Comparison of ENCODE assay signal across 12 cellular contexts in the genomic region with DNA sequence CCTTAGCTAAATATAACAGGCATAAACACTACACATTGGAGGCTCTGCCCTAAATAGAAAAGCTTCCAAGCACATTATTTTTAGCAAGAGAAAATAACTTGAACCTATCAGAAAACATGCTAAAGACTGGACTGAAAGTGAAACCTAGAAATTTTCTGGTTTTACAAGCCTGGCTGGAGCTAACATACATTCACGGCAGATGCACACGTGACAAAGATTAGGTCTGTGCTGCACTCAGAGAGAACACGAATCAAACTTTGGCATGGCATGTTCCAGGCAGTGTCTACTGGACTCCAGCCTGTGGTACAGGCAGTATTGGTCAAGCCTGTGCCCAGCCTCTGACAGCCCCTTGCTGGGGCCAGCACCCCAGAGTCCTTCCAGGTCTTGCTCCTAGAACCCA.
DNase-seq lines count a peak whose midpoint lies in the region; ATAC-seq, FAIRE-seq and TF ChIP-seq lines count a peak whose summit lies in the region.
"Had no signal": no experiment of that assay in that cellular context is flagged by ENCODE, and none has a peak within 500 bp of the region (broad histone marks: within the 10 kb centered on the region; RNA-seq: fewer than 3 reads in every experiment).

No MANE protein-coding gene starts in this region.

- H3K4me3 ChIP-seq in pancreas (no peak overlapping the region), left ventricle myocardium inferior (no peak overlapping the region)

- no peaks in the 10 kb centered on the region for H3K4me1 ChIP-seq in pancreas
- no peaks in the 10 kb centered on the region for H3K4me1 ChIP-seq in left ventricle myocardium inferior
- H3K4me1 ChIP-seq: parathyroid adenoma had no signal

- peaks cover 38 to 54% of the 10 kb centered on the region in 2 donors for H3K4me1 Mint-ChIP-seq in natural killer cell

- H3K9me3 ChIP-seq in pancreas (no peaks in the 10 kb centered on the region), left ventricle myocardium inferior (replicated peaks) (peaks cover 6% of the 10 kb centered on the region)

- H3K27ac ChIP-seq in pancreas (no peak overlapping the region), left ventricle myocardium inferior (replicated peaks) (no peak overlapping the region)
- H3K27ac ChIP-seq: 22Rv1, parathyroid adenoma had no signal

- no peak for TF ChIP-seq CTCF in natural killer cell (IDR thresholded peaks at IDR 0.05)
- no peak for TF ChIP-seq CTCF in pancreas (IDR thresholded peaks at IDR 0.05)
- TF ChIP-seq CTCF in left ventricle myocardium inferior (IDR thresholded peaks at IDR 0.05; ENCODE audit: borderline replicate concordance), result no peak

- no peaks in the 10 kb centered on the region for H3K27me3 ChIP-seq in pancreas
- H3K27me3 ChIP-seq in left ventricle myocardium inferior (ENCODE audit: low read depth), result peaks cover 10% of the 10 kb centered on the region

- H3K36me3 Mint-ChIP-seq in natural killer cell, result no peaks in the 10 kb centered on the region

- H3K9me3 Mint-ChIP-seq in natural killer cell, result no peaks in the 10 kb centered on the region

- no peaks in the 10 kb centered on the region for H3K27me3 Mint-ChIP-seq in natural killer cell (ENCODE audit: low read depth in 2 of 2)

- intact Hi-C loops in natural killer cell (cut with micrococcal nuclease), result no loop called here
- intact Hi-C loops in pancreas (cut with DNase I), result no loop called here
- intact Hi-C loops in left ventricle myocardium inferior (cut with micrococcal nuclease), result no loop called here

- peak overlapping the region; percentile 79 to 92 for H3K27ac Mint-ChIP-seq in natural killer cell

- FAIRE-seq in pancreas (lab: Jason Lieb, UNC), result no peak
- FAIRE-seq: endometrium had no signal

- DNase-seq in NOMO-1 (lab: John Stamatoyannopoulos, UW; ENCODE audit: unreplicated experiment in 2 of 2) (peak; percentile 20 to 24), NOMO-1 treated with dmso at 0.1 percent for 144 hours (lab: John Stamatoyannopoulos, UW; ENCODE audit: unreplicated experiment) (no peak), NOMO-1 treated with DMSO at 0.1 percent for 48 hours (lab: John Stamatoyannopoulos, UW; ENCODE audit: unreplicated experiment) (peak; percentile 28), natural killer cell (no peak), pancreas (no peak), left ventricle myocardium inferior (no peak), kidney glomerular epithelial cell (lab: John Stamatoyannopoulos, UW) (no peak)
- DNase-seq: NCI-H1694 had no signal

- 67 to 76% methylated on average over 3 of the region's 3 CpGs for WGBS in pancreas, 2 donors

- peak overlapping the region; percentile 72 for H3K4me3 Mint-ChIP-seq in natural killer cell

- no peaks in the 10 kb centered on the region for H3K36me3 ChIP-seq in pancreas
- H3K36me3 ChIP-seq in left ventricle myocardium inferior, result no peaks in the 10 kb centered on the region

- peak; percentile 61 for ATAC-seq in HG02610 (IDR thresholded peaks at IDR 0.05; ENCODE audit: unreplicated experiment)
- ATAC-seq in natural killer cell, result peak; percentile 74 to 82 (median 77)
- no peak for ATAC-seq in pancreas

Comparison
In these comparisons a context has a peak if more than half of its experiments do, and no peak if none do; other contexts are left out.
1. DNase-seq: peak in NOMO-1 (2 of 2) and NOMO-1 treated with DMSO at 0.1 percent for 48 hours (single experiment); none in NOMO-1 treated with dmso at 0.1 percent for 144 hours (single experiment), natural killer cell (single experiment), pancreas (0 of 6), left ventricle myocardium inferior (single experiment) and kidney glomerular epithelial cell (single experiment).
2. ATAC-seq: peak in HG02610 (single experiment) and natural killer cell (3 of 3); none in pancreas (0 of 4).